Comparison of ENCODE assay signal across 1 cellular context in the genomic region with DNA sequence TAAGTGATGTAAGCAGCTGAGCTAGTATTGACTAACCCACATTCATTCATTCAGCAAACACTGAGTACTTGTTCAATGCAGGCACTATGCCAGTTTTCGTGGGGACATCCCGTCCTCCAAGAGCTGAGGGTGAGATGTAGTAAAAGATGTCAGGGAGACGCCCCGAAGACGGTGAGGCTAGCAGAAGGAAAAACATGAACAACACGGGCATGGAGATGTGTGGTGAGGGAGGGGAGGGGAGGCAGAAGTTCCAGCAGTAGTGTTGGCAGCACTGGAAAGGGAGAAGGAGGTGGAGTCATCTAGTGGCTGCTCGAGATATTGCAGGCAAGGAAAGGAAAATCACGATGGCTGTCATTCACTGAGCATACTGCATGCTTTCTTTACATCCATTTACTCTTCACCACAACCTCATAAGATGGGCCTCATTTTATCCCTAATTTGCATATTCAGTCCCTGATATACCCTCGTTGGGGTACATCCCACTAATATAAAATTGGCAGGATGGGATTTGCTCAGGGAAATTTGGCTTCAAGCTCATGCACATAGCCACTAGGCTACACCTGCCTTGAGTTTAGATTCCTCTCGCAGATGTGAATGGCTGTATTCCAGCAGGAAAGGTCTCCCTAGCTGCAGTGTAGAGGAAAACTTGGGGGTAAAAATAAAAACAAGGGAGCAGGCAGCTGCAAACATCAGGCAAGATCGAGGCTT.
TF ChIP-seq lines count a peak whose summit lies in the region.

No MANE protein-coding gene starts in this region.

TF ChIP-seq in HepG2, 621 proteins besides CTCF, POLR2A, EP300 and RAD21 (continued from another document):
- TF ChIP-seq EEA1 (CRISPR knock-in tag; IDR thresholded peaks at IDR 0.05; ENCODE audit: borderline replicate concordance) = no peak
- no peak for TF ChIP-seq CCAR2 (optimal IDR thresholded peaks at IDR 0.05; ENCODE audit: low read depth, low read length)
- TF ChIP-seq, protein P1, sequence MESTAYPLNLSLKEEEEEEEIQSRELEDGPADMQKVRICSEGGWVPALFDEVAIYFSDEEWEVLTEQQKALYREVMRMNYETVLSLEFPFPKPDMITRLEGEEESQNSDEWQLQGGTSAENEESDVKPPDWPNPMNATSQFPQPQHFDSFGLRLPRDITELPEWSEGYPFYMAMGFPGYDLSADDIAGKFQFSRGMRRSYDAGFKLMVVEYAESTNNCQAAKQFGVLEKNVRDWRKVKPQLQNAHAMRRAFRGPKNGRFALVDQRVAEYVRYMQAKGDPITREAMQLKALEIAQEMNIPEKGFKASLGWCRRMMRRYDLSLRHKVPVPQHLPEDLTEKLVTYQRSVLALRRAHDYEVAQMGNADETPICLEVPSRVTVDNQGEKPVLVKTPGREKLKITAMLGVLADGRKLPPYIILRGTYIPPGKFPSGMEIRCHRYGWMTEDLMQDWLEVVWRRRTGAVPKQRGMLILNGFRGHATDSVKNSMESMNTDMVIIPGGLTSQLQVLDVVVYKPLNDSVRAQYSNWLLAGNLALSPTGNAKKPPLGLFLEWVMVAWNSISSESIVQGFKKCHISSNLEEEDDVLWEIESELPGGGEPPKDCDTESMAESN (CRISPR knock-in tag; conservative IDR thresholded peaks at IDR 0.05) = 0 out of 2 replicates have a peak, but pooled peaks have one; percentile 23
- peak; percentile 62; the same call in 1 of the 2 replicates for TF ChIP-seq IRF2 (CRISPR knock-in tag; IDR thresholded peaks at IDR 0.05)
- TF ChIP-seq, protein P2, sequence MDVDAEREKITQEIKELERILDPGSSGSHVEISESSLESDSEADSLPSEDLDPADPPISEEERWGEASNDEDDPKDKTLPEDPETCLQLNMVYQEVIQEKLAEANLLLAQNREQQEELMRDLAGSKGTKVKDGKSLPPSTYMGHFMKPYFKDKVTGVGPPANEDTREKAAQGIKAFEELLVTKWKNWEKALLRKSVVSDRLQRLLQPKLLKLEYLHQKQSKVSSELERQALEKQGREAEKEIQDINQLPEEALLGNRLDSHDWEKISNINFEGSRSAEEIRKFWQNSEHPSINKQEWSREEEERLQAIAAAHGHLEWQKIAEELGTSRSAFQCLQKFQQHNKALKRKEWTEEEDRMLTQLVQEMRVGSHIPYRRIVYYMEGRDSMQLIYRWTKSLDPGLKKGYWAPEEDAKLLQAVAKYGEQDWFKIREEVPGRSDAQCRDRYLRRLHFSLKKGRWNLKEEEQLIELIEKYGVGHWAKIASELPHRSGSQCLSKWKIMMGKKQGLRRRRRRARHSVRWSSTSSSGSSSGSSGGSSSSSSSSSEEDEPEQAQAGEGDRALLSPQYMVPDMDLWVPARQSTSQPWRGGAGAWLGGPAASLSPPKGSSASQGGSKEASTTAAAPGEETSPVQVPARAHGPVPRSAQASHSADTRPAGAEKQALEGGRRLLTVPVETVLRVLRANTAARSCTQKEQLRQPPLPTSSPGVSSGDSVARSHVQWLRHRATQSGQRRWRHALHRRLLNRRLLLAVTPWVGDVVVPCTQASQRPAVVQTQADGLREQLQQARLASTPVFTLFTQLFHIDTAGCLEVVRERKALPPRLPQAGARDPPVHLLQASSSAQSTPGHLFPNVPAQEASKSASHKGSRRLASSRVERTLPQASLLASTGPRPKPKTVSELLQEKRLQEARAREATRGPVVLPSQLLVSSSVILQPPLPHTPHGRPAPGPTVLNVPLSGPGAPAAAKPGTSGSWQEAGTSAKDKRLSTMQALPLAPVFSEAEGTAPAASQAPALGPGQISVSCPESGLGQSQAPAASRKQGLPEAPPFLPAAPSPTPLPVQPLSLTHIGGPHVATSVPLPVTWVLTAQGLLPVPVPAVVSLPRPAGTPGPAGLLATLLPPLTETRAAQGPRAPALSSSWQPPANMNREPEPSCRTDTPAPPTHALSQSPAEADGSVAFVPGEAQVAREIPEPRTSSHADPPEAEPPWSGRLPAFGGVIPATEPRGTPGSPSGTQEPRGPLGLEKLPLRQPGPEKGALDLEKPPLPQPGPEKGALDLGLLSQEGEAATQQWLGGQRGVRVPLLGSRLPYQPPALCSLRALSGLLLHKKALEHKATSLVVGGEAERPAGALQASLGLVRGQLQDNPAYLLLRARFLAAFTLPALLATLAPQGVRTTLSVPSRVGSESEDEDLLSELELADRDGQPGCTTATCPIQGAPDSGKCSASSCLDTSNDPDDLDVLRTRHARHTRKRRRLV (CRISPR knock-in tag; IDR thresholded peaks at IDR 0.05) = no peak
- no peak for TF ChIP-seq ZBTB3 (CRISPR knock-in tag; IDR thresholded peaks at IDR 0.05; ENCODE audit: borderline replicate concordance, low read depth)
- peak; percentile 50 for TF ChIP-seq XRCC5 (optimal IDR thresholded peaks at IDR 0.05; ENCODE audit: low read length)
- peak; percentile 32; the same call in 1 of the 2 replicates for TF ChIP-seq ZNF605 (CRISPR knock-in tag; IDR thresholded peaks at IDR 0.05)
- peak in 1 of 2 experiments; percentile 48; a peak in 1 of 4 replicates for TF ChIP-seq HMGXB4 (CRISPR knock-in tag; IDR thresholded peaks at IDR 0.05; ENCODE audit: borderline replicate concordance in 1 of 2, low read depth in 1 of 2)
- TF ChIP-seq ZNF24 (IDR thresholded peaks at IDR 0.05) = peak; percentile 86
- no peak for TF ChIP-seq ZSCAN25 (CRISPR knock-in tag; IDR thresholded peaks at IDR 0.05)
- TF ChIP-seq ZNF788 (CRISPR knock-in tag; IDR thresholded peaks at IDR 0.05; ENCODE audit: borderline replicate concordance) = no peak
- TF ChIP-seq CAMTA2 (CRISPR knock-in tag; IDR thresholded peaks at IDR 0.05; ENCODE audit: borderline replicate concordance) = no peak
- TF ChIP-seq PBX2 (CRISPR knock-in tag; IDR thresholded peaks at IDR 0.05) = peak; percentile 30; the same call in 1 of the 2 replicates
- TF ChIP-seq ZNF644 (CRISPR knock-in tag; IDR thresholded peaks at IDR 0.05; ENCODE audit: low read depth) = 0 out of 2 replicates have a peak, but pooled peaks have one; percentile 30
- TF ChIP-seq, protein P3, sequence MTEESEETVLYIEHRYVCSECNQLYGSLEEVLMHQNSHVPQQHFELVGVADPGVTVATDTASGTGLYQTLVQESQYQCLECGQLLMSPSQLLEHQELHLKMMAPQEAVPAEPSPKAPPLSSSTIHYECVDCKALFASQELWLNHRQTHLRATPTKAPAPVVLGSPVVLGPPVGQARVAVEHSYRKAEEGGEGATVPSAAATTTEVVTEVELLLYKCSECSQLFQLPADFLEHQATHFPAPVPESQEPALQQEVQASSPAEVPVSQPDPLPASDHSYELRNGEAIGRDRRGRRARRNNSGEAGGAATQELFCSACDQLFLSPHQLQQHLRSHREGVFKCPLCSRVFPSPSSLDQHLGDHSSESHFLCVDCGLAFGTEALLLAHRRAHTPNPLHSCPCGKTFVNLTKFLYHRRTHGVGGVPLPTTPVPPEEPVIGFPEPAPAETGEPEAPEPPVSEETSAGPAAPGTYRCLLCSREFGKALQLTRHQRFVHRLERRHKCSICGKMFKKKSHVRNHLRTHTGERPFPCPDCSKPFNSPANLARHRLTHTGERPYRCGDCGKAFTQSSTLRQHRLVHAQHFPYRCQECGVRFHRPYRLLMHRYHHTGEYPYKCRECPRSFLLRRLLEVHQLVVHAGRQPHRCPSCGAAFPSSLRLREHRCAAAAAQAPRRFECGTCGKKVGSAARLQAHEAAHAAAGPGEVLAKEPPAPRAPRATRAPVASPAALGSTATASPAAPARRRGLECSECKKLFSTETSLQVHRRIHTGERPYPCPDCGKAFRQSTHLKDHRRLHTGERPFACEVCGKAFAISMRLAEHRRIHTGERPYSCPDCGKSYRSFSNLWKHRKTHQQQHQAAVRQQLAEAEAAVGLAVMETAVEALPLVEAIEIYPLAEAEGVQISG (CRISPR knock-in tag; IDR thresholded peaks at IDR 0.05) = peak; percentile 43; the same call in 1 of the 2 replicates
- 0 out of 2 replicates have a peak, but pooled peaks have one; percentile 27 for TF ChIP-seq SALL2 (CRISPR knock-in tag; IDR thresholded peaks at IDR 0.05)
- TF ChIP-seq ZNF3 (CRISPR knock-in tag; IDR thresholded peaks at IDR 0.05) = peak; percentile 67; the same call in 1 of the 2 replicates
- TF ChIP-seq SMC3 (IDR thresholded peaks at IDR 0.05; ENCODE audit: low read length) = peak; percentile 83; the same call in 1 of the 2 replicates
- peak; percentile 28 for TF ChIP-seq TEAD3 (CRISPR knock-in tag; optimal IDR thresholded peaks at IDR 0.05; ENCODE audit: borderline replicate concordance)
